In genomic region chr1:23915470-23915869, GRCh38 we compare ENCODE assay signal across 1 cellular context.
TF ChIP-seq lines count a peak whose summit lies in the region.

No MANE protein-coding gene starts in this region.

TF ChIP-seq in GM12878, 131 proteins besides CTCF, POLR2A, EP300 and RAD21:
- TF ChIP-seq CREB1 (IDR thresholded peaks at IDR 0.05; ENCODE audit: low read depth), result no peak
- TF ChIP-seq, protein P1, sequence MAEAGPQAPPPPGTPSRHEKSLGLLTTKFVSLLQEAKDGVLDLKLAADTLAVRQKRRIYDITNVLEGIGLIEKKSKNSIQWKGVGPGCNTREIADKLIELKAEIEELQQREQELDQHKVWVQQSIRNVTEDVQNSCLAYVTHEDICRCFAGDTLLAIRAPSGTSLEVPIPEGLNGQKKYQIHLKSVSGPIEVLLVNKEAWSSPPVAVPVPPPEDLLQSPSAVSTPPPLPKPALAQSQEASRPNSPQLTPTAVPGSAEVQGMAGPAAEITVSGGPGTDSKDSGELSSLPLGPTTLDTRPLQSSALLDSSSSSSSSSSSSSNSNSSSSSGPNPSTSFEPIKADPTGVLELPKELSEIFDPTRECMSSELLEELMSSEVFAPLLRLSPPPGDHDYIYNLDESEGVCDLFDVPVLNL (IDR thresholded peaks at IDR 0.05; ENCODE audit: low read depth, low read length), result no peak
- peak; percentile 85 for TF ChIP-seq ZNF384 (IDR thresholded peaks at IDR 0.05; ENCODE audit: borderline replicate concordance, low read depth, low read length)
- TF ChIP-seq ASH2L (IDR thresholded peaks at IDR 0.05; ENCODE audit: borderline replicate concordance, low read depth), result no peak
